Comparison of ENCODE assay signal across 10 cellular contexts in genomic region chr2:162063899-162064298, GRCh38. TPM values are rescaled to one million over a fixed set of nuclear protein-coding genes. Genes with fewer than 3 reads are reported as not detected.
DNase-seq lines count a peak whose midpoint lies in the region; ATAC-seq, FAIRE-seq and TF ChIP-seq lines count a peak whose summit lies in the region.
"Had no signal": no experiment of that assay in that cellular context is flagged by ENCODE, and none has a peak within 500 bp of the region (broad histone marks: within the 10 kb centered on the region; RNA-seq: fewer than 3 reads in every experiment).

No MANE protein-coding gene starts in this region.

- H3K27me3 Mint-ChIP-seq in activated CD8-positive, alpha-beta memory T cell treated with anti-CD3 and anti-CD28 coated beads, Interleukin-2, amount 10 ng/mL, durations not matched to agents 7 days and 5 days, result no peaks in the 10 kb centered on the region
- H3K27me3 Mint-ChIP-seq in chondrocyte (ENCODE audit: low read depth), result peaks cover 32% of the 10 kb centered on the region

- no peaks in the 10 kb centered on the region for H3K9me3 Mint-ChIP-seq in activated CD8-positive, alpha-beta memory T cell treated with anti-CD3 and anti-CD28 coated beads, Interleukin-2, amount 10 ng/mL, durations not matched to agents 7 days and 5 days (ENCODE audit: low read depth)
- H3K9me3 Mint-ChIP-seq in chondrocyte (ENCODE audit: low read depth), result peaks cover 4% of the 10 kb centered on the region

- peaks cover 69% of the 10 kb centered on the region for H3K36me3 Mint-ChIP-seq in activated CD8-positive, alpha-beta memory T cell treated with anti-CD3 and anti-CD28 coated beads, Interleukin-2, amount 10 ng/mL, durations not matched to agents 7 days and 5 days
- no peaks in the 10 kb centered on the region for H3K36me3 Mint-ChIP-seq in chondrocyte (ENCODE audit: low read depth)

- ATAC-seq in activated CD8-positive, alpha-beta memory T cell treated with anti-CD3 and anti-CD28 coated beads, Interleukin-2, amount 10 ng/mL, durations not matched to agents 7 days and 5 days, result peak; percentile 32
- peak; percentile 53 for ATAC-seq in GM21737 (IDR thresholded peaks at IDR 0.05; ENCODE audit: unreplicated experiment)

- no peak for FAIRE-seq in small intestine (lab: Jason Lieb, UNC)

- H3K36me3 ChIP-seq in KOPT-K1 (ENCODE audit: insufficient read depth, low read length), result peaks cover 74% of the 10 kb centered on the region
- peaks cover 0 to 4% of the 10 kb centered on the region in 2 donors for H3K36me3 ChIP-seq in small intestine (ENCODE audit: control insufficient read depth in 2 of 2, insufficient read depth in 2 of 2, low read length in 2 of 2)
- H3K36me3 ChIP-seq: neutrophil had no signal

- H3K27me3 ChIP-seq in small intestine (ENCODE audit: control insufficient read depth in 2 of 2, insufficient read depth in 2 of 2, low read length in 2 of 2), result no peaks in the 10 kb centered on the region
- H3K27me3 ChIP-seq: neutrophil had no signal

- H3K4me1 Mint-ChIP-seq in activated CD8-positive, alpha-beta memory T cell treated with anti-CD3 and anti-CD28 coated beads, Interleukin-2, amount 10 ng/mL, durations not matched to agents 7 days and 5 days, result peaks cover 74% of the 10 kb centered on the region
- no peaks in the 10 kb centered on the region for H3K4me1 Mint-ChIP-seq in chondrocyte (ENCODE audit: low read depth)

- peak overlapping the region; percentile 53 for H3K4me3 Mint-ChIP-seq in activated CD8-positive, alpha-beta memory T cell treated with anti-CD3 and anti-CD28 coated beads, Interleukin-2, amount 10 ng/mL, durations not matched to agents 7 days and 5 days
- no peak overlapping the region for H3K4me3 Mint-ChIP-seq in chondrocyte (ENCODE audit: unreplicated experiment)

- H3K9me3 ChIP-seq in KOPT-K1 (ENCODE audit: insufficient read depth, low read length, poor library complexity, severe bottlenecking), result peaks cover 7% of the 10 kb centered on the region
- no peaks in the 10 kb centered on the region for H3K9me3 ChIP-seq in small intestine (ENCODE audit: control insufficient read depth, low read depth)
- H3K9me3 ChIP-seq: neutrophil had no signal

- CTCF ChIA-PET in activated CD8-positive, alpha-beta memory T cell treated with anti-CD3 and anti-CD28 coated beads, Interleukin-2, amount 10 ng/mL, durations not matched to agents 7 days and 5 days (lab: Charles Lee), result interaction anchor here (1.3 to 3.1 kb wide), 2 partner anchors 9 to 11 kb away, joined by 3 to 14 read pairs; partner anchors contain the start of gene DPP4

- H3K4me3 ChIP-seq in small intestine (ENCODE audit: low read depth in 1 of 2, low read length in 2 of 2), result no peak overlapping the region

- 16 to 50% (median 30%) methylated on average over 3 of the region's 3 CpGs for WGBS in small intestine, 3 donors

- no peak for DNase-seq in activated CD8-positive, alpha-beta memory T cell treated with anti-CD3 and anti-CD28 coated beads, Interleukin-2, amount 10 ng/mL, durations not matched to agents 7 days and 5 days
- no peak for DNase-seq in activated CD8-positive, alpha-beta memory T cell treated with anti-CD3 and anti-CD28 coated beads for 24 hours
- DNase-seq in small intestine (peak; percentile 58), hypothalamus (lab: John Stamatoyannopoulos, UW) (no peak), chondrocyte (ENCODE audit: low spot score) (no peak), NCI-H748 (lab: John Stamatoyannopoulos, UW; ENCODE audit: unreplicated experiment) (no peak)
- DNase-seq: IMR-90 had no signal

- H3K4me1 ChIP-seq in small intestine (ENCODE audit: control insufficient read depth in 2 of 2, insufficient read depth in 1 of 2, low read depth in 1 of 2, low read length in 1 of 2), result peaks cover 17 to 18% of the 10 kb centered on the region in 2 donors

- H3K27ac Mint-ChIP-seq in activated CD8-positive, alpha-beta memory T cell treated with anti-CD3 and anti-CD28 coated beads, Interleukin-2, amount 10 ng/mL, durations not matched to agents 7 days and 5 days, result peak overlapping the region; percentile 85
- H3K27ac Mint-ChIP-seq in chondrocyte (ENCODE audit: unreplicated experiment), result no peak overlapping the region

- H3K27ac ChIP-seq in KOPT-K1 (ENCODE audit: low read depth, low read length, poor library complexity, severe bottlenecking) (peak overlapping the region; percentile 39), small intestine (ENCODE audit: low read depth in 1 of 2, low read length in 1 of 2) (peak overlapping the region in 1 of 2 donors; percentile 55)
- H3K27ac ChIP-seq: neutrophil had no signal

- TF ChIP-seq CTCF in chondrocyte (IDR thresholded peaks at IDR 0.05), result no peak

RNA-seq across cellular contexts. Expression of gene DPP4, which starts 10.1 kb away (rescaled TPM):
- total RNA-seq in activated CD8-positive, alpha-beta memory T cell treated with anti-CD3 and anti-CD28 coated beads, Interleukin-2, amount 10 ng/mL, durations not matched to agents 7 days and 5 days, result 100 to 1,000 TPM; 106 to 115 TPM
- 10 to 100 TPM; 35.8 to 52.4 (median 51.7) TPM for polyA plus RNA-seq in small intestine
- 0.42 to 0.60 TPM in 2 of 3 replicates, not detected in the other for total RNA-seq in chondrocyte

Comparison
In these comparisons a context has a peak if more than half of its experiments do, and no peak if none do; other contexts are left out.
1. RNA of gene DPP4, which starts 10.1 kb away (total RNA-seq): 106 to 115 TPM in activated CD8-positive, alpha-beta memory T cell treated with anti-CD3 and anti-CD28 coated beads, Interleukin-2, amount 10 ng/mL, durations not matched to agents 7 days and 5 days; 0.42 to 0.60 TPM in chondrocyte; every median in the first group is over 10 times any median in the second.